21 cellular contexts compared by ENCODE assay signal in the genomic region with DNA sequence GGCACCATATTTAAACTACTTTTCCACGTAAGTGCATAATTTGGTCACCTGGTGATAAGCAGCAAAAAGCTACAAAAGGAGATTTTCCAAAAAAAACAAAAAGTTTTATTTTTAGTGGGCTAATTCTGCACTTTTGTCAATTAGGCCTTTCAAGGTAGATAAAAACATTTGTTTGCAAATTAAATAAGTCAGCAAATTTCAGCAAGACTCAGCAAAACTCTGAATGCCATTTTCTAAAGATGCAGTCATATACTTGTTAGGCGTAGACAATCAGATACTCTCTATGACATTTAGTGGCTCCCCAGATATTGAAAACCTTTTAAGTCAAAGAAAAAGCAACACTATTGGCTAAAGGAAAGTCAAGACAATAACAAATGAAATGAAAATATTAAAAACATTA.
DNase-seq lines count a peak whose midpoint lies in the region; ATAC-seq, FAIRE-seq and TF ChIP-seq lines count a peak whose summit lies in the region.
"Had no signal": no experiment of that assay in that cellular context is flagged by ENCODE, and none has a peak within 500 bp of the region (broad histone marks: within the 10 kb centered on the region; RNA-seq: fewer than 3 reads in every experiment).

No MANE protein-coding gene starts in this region.

- no peaks in the 10 kb centered on the region for H3K27me3 Mint-ChIP-seq in activated CD4-positive, alpha-beta T cell treated with anti-CD3 and anti-CD28 coated beads, Interleukin-2, amount 10 ng/mL, durations not matched to agents 24 days and 14 days

- no peak overlapping the region for H3K14ac ChIP-seq in IMR-90 (replicated peaks; ENCODE audit: low read depth, low read length)

- no peak for TF ChIP-seq EP300 in K562 (IDR thresholded peaks at IDR 0.05; ENCODE audit: low read length)

- no peak overlapping the region for H2BK5ac ChIP-seq in IMR-90 (ENCODE audit: low read depth, low read length, poor library complexity, severe bottlenecking)

- BruUV-seq in IMR-90 (replicated peaks; lab: Mats Ljungman, UMichigan) (no TSS peak), K562 (replicated peaks; lab: Mats Ljungman, UMichigan) (no TSS peak)

- H3K4me3 ChIP-seq in IMR-90 (ENCODE audit: insufficient read depth, low read depth, low read length) (no peak overlapping the region), K562 (no peak overlapping the region)
- H3K4me3 ChIP-seq: HAP-1 had no signal

- H3K4me2 ChIP-seq in IMR-90 (ENCODE audit: low read depth, low read length) = no peak overlapping the region
- no peak overlapping the region for H3K4me2 ChIP-seq in K562 (ENCODE audit: insufficient read depth, low read length)

- intact Hi-C loops in IMR-90 (cut with micrococcal nuclease) (no loop called here), K562 (cut with micrococcal nuclease) (no loop called here)
- intact Hi-C loops in activated CD4-positive, alpha-beta T cell treated with anti-CD3 and anti-CD28 coated beads, Interleukin-2, amount 10 ng/mL, durations not matched to agents 24 days and 14 days (cut with micrococcal nuclease) = no loop called here

- no peaks in the 10 kb centered on the region for H3K27me3 ChIP-seq in IMR-90 (ENCODE audit: control insufficient read depth, insufficient read depth, low read length)
- no peaks in the 10 kb centered on the region for H3K27me3 ChIP-seq in K562 (ENCODE audit: control insufficient read depth in 2 of 2, insufficient read depth in 2 of 2, low read length in 2 of 2)

- H3K4me1 ChIP-seq in IMR-90 (ENCODE audit: control insufficient read depth, insufficient read depth, low read length) (no peaks in the 10 kb centered on the region), K562 (replicated peaks in 1 of 2; ENCODE audit: control insufficient read depth in 2 of 2, insufficient read depth in 2 of 2, low read length in 2 of 2) (no peaks in the 10 kb centered on the region)
- H3K4me1 ChIP-seq: Caco-2 had no signal

- H3K36me3 Mint-ChIP-seq in activated CD4-positive, alpha-beta T cell treated with anti-CD3 and anti-CD28 coated beads, Interleukin-2, amount 10 ng/mL, durations not matched to agents 24 days and 14 days (ENCODE audit: low read depth) = no peaks in the 10 kb centered on the region
- H3K36me3 Mint-ChIP-seq: CD8-positive, alpha-beta T cell had no signal

- H3K23ac ChIP-seq in IMR-90 (ENCODE audit: low read depth, low read length) = no peak overlapping the region

- in situ Hi-C loops in IMR-90 (cut with MboI; ENCODE audit: low sequenced_read_pairs) = no loop called here
- in situ Hi-C loops in K562 (cut with MboI) = no loop called here

- no CpG with 5 or more reads among the region's 2 CpGs for WGBS in IMR-90 (ENCODE audit: extremely low coverage in 2 of 2, insufficient read length in 1 of 2), 2 experiments
- WGBS in K562 (ENCODE audit: insufficient coverage, low coverage, missing lambda C conversion rate) = 3% methylated on average over 2 of the region's 2 CpGs

- H2AFZ ChIP-seq in IMR-90 (replicated peaks; ENCODE audit: low read length, poor library complexity) = no peak overlapping the region
- no peak overlapping the region for H2AFZ ChIP-seq in K562 (ENCODE audit: low read depth, low read length)

- H3K79me1 ChIP-seq in IMR-90 (ENCODE audit: low read depth in 1 of 2, low read length in 2 of 2) = no peaks in the 10 kb centered on the region

- H4K91ac ChIP-seq in IMR-90 (ENCODE audit: insufficient read depth, low read depth, low read length) = no peak overlapping the region

- CTCF ChIA-PET in IMR-90 (lab: Yijun Ruan, JAX) (no interaction called here), K562 (lab: Yijun Ruan, JAX; ENCODE audit: low intra/inter-chr PET ratio) (no interaction called here)

- H3K9me3 Mint-ChIP-seq in activated CD4-positive, alpha-beta T cell treated with anti-CD3 and anti-CD28 coated beads, Interleukin-2, amount 10 ng/mL, durations not matched to agents 24 days and 14 days = no peaks in the 10 kb centered on the region
- H3K9me3 Mint-ChIP-seq: CD8-positive, alpha-beta T cell had no signal

- H4K20me1 ChIP-seq in IMR-90 (ENCODE audit: insufficient read depth, low read length) (no peaks in the 10 kb centered on the region), K562 (replicated peaks; ENCODE audit: control insufficient read depth, insufficient read depth, low read length) (no peaks in the 10 kb centered on the region)

- no peak overlapping the region for H4K5ac ChIP-seq in IMR-90 (ENCODE audit: low read depth, low read length)

- no peak overlapping the region for H2BK120ac ChIP-seq in IMR-90 (ENCODE audit: low read depth, low read length)

- H3K56ac ChIP-seq in IMR-90 (ENCODE audit: extremely low read depth, insufficient read depth, low read length) = no peak overlapping the region

- H3K36me3 ChIP-seq in IMR-90 (ENCODE audit: control insufficient read depth, insufficient read depth, low read length) (no peaks in the 10 kb centered on the region), K562 (ENCODE audit: control insufficient read depth, insufficient read depth, low read length) (no peaks in the 10 kb centered on the region)
- H3K36me3 ChIP-seq: HAP-1 had no signal

- H3K4me1 Mint-ChIP-seq in activated CD4-positive, alpha-beta T cell treated with anti-CD3 and anti-CD28 coated beads, Interleukin-2, amount 10 ng/mL, durations not matched to agents 24 days and 14 days = no peaks in the 10 kb centered on the region

- H3K9me1 ChIP-seq in IMR-90 (ENCODE audit: insufficient read depth, low read length) (no peaks in the 10 kb centered on the region), K562 (ENCODE audit: control insufficient read depth, insufficient read depth, low read length) (no peaks in the 10 kb centered on the region)

- dilution Hi-C loops in IMR-90 (cut with HindIII; ENCODE audit: low sequenced_read_pairs, unreplicated experiment) = no loop called here

- H4K8ac ChIP-seq in IMR-90 (ENCODE audit: low read depth in 2 of 2, low read length in 2 of 2) = no peak overlapping the region

- POLR2A ChIA-PET in IMR-90 (lab: Charles Lee; ENCODE audit: unreplicated experiment) = no interaction called here
- POLR2A ChIA-PET in K562 (lab: Yijun Ruan, JAX) = no interaction called here

- no peak for TF ChIP-seq RAD21 in IMR-90 (IDR thresholded peaks at IDR 0.05; ENCODE audit: low read length)
- no peak for TF ChIP-seq RAD21 in K562 (CRISPR knock-in tag; conservative IDR thresholded peaks at IDR 0.05 in 1 of 2, IDR thresholded peaks at IDR 0.05 in 1 of 2)

- no peak overlapping the region for H3K27ac ChIP-seq in IMR-90 (ENCODE audit: insufficient read depth, low read length)
- no peak overlapping the region for H3K27ac ChIP-seq in K562 (ENCODE audit: extremely low read depth, low read depth, low read length)
- H3K27ac ChIP-seq: 22Rv1 had no signal

- TF ChIP-seq CTCF in IMR-90 (conservative IDR thresholded peaks at IDR 0.05; ENCODE audit: low read depth, low read length) (no peak), K562 (IDR thresholded peaks at IDR 0.05 in 2 of 3, conservative IDR thresholded peaks at IDR 0.05 in 1 of 3; ENCODE audit: insufficient read depth in 2 of 3, low read depth in 1 of 3, low read length in 3 of 3) (no peak)

- H3K9ac ChIP-seq in IMR-90 (ENCODE audit: low read depth, low read length) (no peak overlapping the region), K562 (ENCODE audit: insufficient read depth in 1 of 2, low read depth in 2 of 2, low read length in 2 of 2) (no peak overlapping the region)

- no peak overlapping the region for H3K4ac ChIP-seq in IMR-90 (ENCODE audit: low read depth, low read length)

- no peak overlapping the region for H2BK15ac ChIP-seq in IMR-90 (ENCODE audit: low read depth, low read length)

- no peak overlapping the region for H2BK20ac ChIP-seq in IMR-90 (ENCODE audit: low read depth, low read length)

- H2AK9ac ChIP-seq in IMR-90 (replicated peaks; ENCODE audit: low read depth, low read length, poor library complexity) = no peak overlapping the region

- no peak overlapping the region for H2AK5ac ChIP-seq in IMR-90 (ENCODE audit: low read depth, low read length)

- no peaks in the 10 kb centered on the region for H3K9me3 ChIP-seq in IMR-90 (ENCODE audit: control insufficient read depth, insufficient read depth, low read length)
- H3K9me3 ChIP-seq in K562 (replicated peaks; ENCODE audit: control insufficient read depth, insufficient read depth, low read depth, low read length) = 0 out of 2 replicates have a peak, but pooled peaks cover 3% of the 10 kb centered on the region
- H3K9me3 ChIP-seq: Caco-2, HAP-1 had no signal

- ATAC-seq in IMR-90 (ENCODE audit: low read depth) = no peak
- no peak for ATAC-seq in K562
- ATAC-seq in HG03139 (IDR thresholded peaks at IDR 0.05; ENCODE audit: unreplicated experiment) = no peak
- ATAC-seq: CD8-positive, alpha-beta T cell had no signal

- H3K18ac ChIP-seq in IMR-90 (ENCODE audit: low read depth, low read length) = no peak overlapping the region

- no peak for FAIRE-seq in K562 (lab: Jason Lieb, UNC)
- FAIRE-seq: A204.1, GM12891, GM18507, H54 had no signal

- H3K27ac Mint-ChIP-seq in activated CD4-positive, alpha-beta T cell treated with anti-CD3 and anti-CD28 coated beads, Interleukin-2, amount 10 ng/mL, durations not matched to agents 24 days and 14 days = no peak overlapping the region
- H3K27ac Mint-ChIP-seq: CD8-positive, alpha-beta T cell had no signal

- no peak overlapping the region for H3K4me3 Mint-ChIP-seq in activated CD4-positive, alpha-beta T cell treated with anti-CD3 and anti-CD28 coated beads, Interleukin-2, amount 10 ng/mL, durations not matched to agents 24 days and 14 days
- H3K4me3 Mint-ChIP-seq: CD8-positive, alpha-beta T cell had no signal

- H3K79me2 ChIP-seq in K562 (ENCODE audit: control insufficient read depth, insufficient read depth, low read length) = no peaks in the 10 kb centered on the region

- DNase-seq in DMS 273 (lab: John Stamatoyannopoulos, UW; ENCODE audit: unreplicated experiment) = peak; percentile 25
- no peak for DNase-seq in DMS 273 treated with DMSO at 0.1 percent for 48 hours (lab: John Stamatoyannopoulos, UW)
- no peak for DNase-seq in IMR-90
- no peak for DNase-seq in K562 (ENCODE audit: extremely low read depth in 1 of 4, low spot score in 3 of 4)
- DNase-seq in activated CD4-positive, alpha-beta T cell treated with anti-CD3 and anti-CD28 coated beads, Interleukin-2, amount 10 ng/mL, durations not matched to agents 24 days and 14 days = no peak
- no peak for DNase-seq in GM19238 (ENCODE audit: insufficient read length, low spot score)
- DNase-seq: ACHN; C1 segment of cervical spinal cord; Caco-2; CD8-positive, alpha-beta T cell; DMS53; DMS79 treated with DMSO at 0.1 percent for 48 hours; GF-D8; GOT3 had no signal

- TF ChIP-seq POLR2A in IMR-90 (IDR thresholded peaks at IDR 0.05; ENCODE audit: low read depth, low read length) (no peak), K562 (conservative IDR thresholded peaks at IDR 0.05) (no peak)

TF ChIP-seq in IMR-90, 13 proteins besides CTCF, POLR2A, EP300 and RAD21:
- TF ChIP-seq MAFK (IDR thresholded peaks at IDR 0.05; ENCODE audit: low read depth, low read length) = peak; percentile 65
- TF ChIP-seq CEBPB (IDR thresholded peaks at IDR 0.05; ENCODE audit: low read depth, low read length) = no peak
